ENCODE assay signal across 8 cellular contexts in the genomic region with DNA sequence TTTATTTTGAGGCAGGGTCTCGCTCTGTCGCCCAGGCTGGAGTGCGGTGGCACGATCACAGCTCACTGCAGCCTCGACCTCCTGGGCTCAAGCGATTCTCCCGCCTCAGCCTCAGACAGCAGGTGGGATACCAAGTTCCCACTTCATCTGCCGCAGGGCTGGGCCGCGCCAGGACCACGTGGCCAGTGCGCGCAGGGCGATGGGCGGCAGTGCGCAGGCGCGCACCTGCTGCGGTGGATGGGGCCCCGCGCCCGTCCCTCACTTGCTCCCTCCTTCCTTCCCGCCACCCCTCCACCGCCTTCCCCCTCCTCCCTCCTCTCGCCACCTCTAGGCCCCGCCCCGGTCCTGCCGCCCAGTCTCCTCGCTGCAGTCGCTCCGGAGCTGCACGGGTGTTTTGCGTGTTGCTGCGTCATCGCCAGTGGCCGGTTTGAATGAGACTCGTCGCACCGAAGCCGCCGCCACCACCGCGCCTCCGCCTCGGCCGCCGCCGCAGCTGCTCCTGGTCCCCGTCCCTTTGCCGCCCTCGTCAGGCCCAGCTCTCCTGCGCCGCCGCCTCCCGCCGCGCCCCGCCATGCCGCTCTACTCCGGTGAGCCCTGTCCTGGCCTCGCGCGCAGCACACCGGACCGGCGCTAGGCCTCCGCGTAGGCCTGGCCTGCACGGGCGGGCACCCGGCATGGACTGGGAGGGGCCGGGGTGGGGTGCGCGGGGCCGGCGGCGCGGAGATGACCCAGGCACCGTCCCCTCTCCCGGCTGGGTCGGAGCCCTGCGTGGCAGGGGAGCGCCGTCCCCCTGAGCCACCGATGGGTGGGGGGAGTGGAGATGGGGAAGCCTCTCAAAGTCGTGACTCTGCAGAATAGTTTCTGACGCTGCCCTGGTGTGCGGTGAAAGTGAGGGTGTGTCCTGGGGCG. TPM values are rescaled to one million over a fixed set of nuclear protein-coding genes. Genes with fewer than 3 reads are reported as not detected.
DNase-seq lines count a peak whose midpoint lies in the region; ATAC-seq and TF ChIP-seq lines count a peak whose summit lies in the region.

A gene (plus strand): TSS at position 430 of the 909 bp plus-strand sequence. CDS start 142 bp downstream, at position 572.

- H3K4me1 Mint-ChIP-seq in activated CD4-positive, alpha-beta T cell treated with anti-CD3 and anti-CD28 coated beads for 36 hours: peaks cover 31% of the 10 kb centered on the region
- H3K4me1 Mint-ChIP-seq in chondrocyte (ENCODE audit: low read depth): peaks cover 28% of the 10 kb centered on the region

- H3K36me3 ChIP-seq in BJ (ENCODE audit: control insufficient read depth, insufficient read depth, low read length) (no peaks in the 10 kb centered on the region), kidney epithelial cell (ENCODE audit: control insufficient read depth, insufficient read depth, low read length) (no peaks in the 10 kb centered on the region)

- ATAC-seq in HG03457 (IDR thresholded peaks at IDR 0.05; ENCODE audit: unreplicated experiment): peak; percentile 81
- ATAC-seq in activated CD4-positive, alpha-beta T cell treated with anti-CD3 and anti-CD28 coated beads for 36 hours: peak; percentile 97

- H3K27me3 ChIP-seq in BJ (ENCODE audit: control insufficient read depth, insufficient read depth, low read length): no peaks in the 10 kb centered on the region
- H3K27me3 ChIP-seq in kidney epithelial cell (ENCODE audit: control insufficient read depth, insufficient read depth, low read length): no peaks in the 10 kb centered on the region

- CTCF ChIA-PET in BJ (lab: Yijun Ruan, JAX): no interaction called here
- CTCF ChIA-PET in activated CD4-positive, alpha-beta T cell treated with anti-CD3 and anti-CD28 coated beads for 36 hours (lab: Charles Lee): interaction anchor here (0.9 to 1.4 kb wide), 2 partner anchors 14 to 110 kb away, joined by 3 to 4 read pairs; a partner anchor contains a TSS

- H3K4me3 Mint-ChIP-seq in activated CD4-positive, alpha-beta T cell treated with anti-CD3 and anti-CD28 coated beads for 36 hours: peak within 1 kb of the TSS; percentile 89
- H3K4me3 Mint-ChIP-seq in chondrocyte (ENCODE audit: unreplicated experiment): peak within 1 kb of the TSS; percentile 95

- H3K9me3 Mint-ChIP-seq in activated CD4-positive, alpha-beta T cell treated with anti-CD3 and anti-CD28 coated beads for 36 hours (ENCODE audit: low read depth): no peaks in the 10 kb centered on the region
- no peaks in the 10 kb centered on the region for H3K9me3 Mint-ChIP-seq in chondrocyte (ENCODE audit: low read depth)

- intact Hi-C loops in activated CD4-positive, alpha-beta T cell treated with anti-CD3 and anti-CD28 coated beads for 36 hours (cut with DNase I, micrococcal nuclease): loop anchor here (1.0 to 2.0 kb wide), 7 partner anchors 47 to 655 kb away; a partner anchor contains a TSS

- TF ChIP-seq CTCF in BJ (IDR thresholded peaks at IDR 0.05; ENCODE audit: insufficient read depth, low read depth, low read length) (no peak), chondrocyte (IDR thresholded peaks at IDR 0.05) (no peak), kidney epithelial cell (IDR thresholded peaks at IDR 0.05; ENCODE audit: insufficient read depth, low read length, poor library complexity, severe bottlenecking) (no peak)

- DNase-seq in BJ (ENCODE audit: low read depth): peak; percentile 66
- peak; percentile 88 for DNase-seq in GM19240 (ENCODE audit: insufficient read length, low spot score)
- DNase-seq in NCI-H524 (lab: John Stamatoyannopoulos, UW): peak; percentile 92 to 93
- DNase-seq in activated CD4-positive, alpha-beta T cell treated with anti-CD3 and anti-CD28 coated beads for 36 hours: peak; percentile 99
- peak; percentile 100 for DNase-seq in chondrocyte (ENCODE audit: low spot score)
- DNase-seq in kidney epithelial cell (ENCODE audit: low read depth): peak; percentile 77
- DNase-seq in stimulated activated CD4-positive, alpha-beta T cell treated with anti-CD3 and anti-CD28 coated beads, Interleukin-15, amount 100 ng/mL, for 24 hours: peak; percentile 99

- POLR2A ChIA-PET in BJ (lab: Charles Lee): no interaction called here
- POLR2A ChIA-PET in activated CD4-positive, alpha-beta T cell treated with anti-CD3 and anti-CD28 coated beads for 36 hours (lab: Charles Lee): interaction anchor here (1.0 kb wide), 1 partner anchor 109 kb away, joined by 6 read pairs; a partner anchor contains a TSS

- H3K27ac Mint-ChIP-seq in activated CD4-positive, alpha-beta T cell treated with anti-CD3 and anti-CD28 coated beads for 36 hours: peak within 1 kb of the TSS; percentile 87
- H3K27ac Mint-ChIP-seq in chondrocyte (ENCODE audit: unreplicated experiment): peak within 1 kb of the TSS; percentile 92

- H3K27me3 Mint-ChIP-seq in activated CD4-positive, alpha-beta T cell treated with anti-CD3 and anti-CD28 coated beads for 36 hours: no peaks in the 10 kb centered on the region
- H3K27me3 Mint-ChIP-seq in chondrocyte (ENCODE audit: low read depth): no peaks in the 10 kb centered on the region

- H3K36me3 Mint-ChIP-seq in activated CD4-positive, alpha-beta T cell treated with anti-CD3 and anti-CD28 coated beads for 36 hours (ENCODE audit: low read depth): peaks cover 9% of the 10 kb centered on the region
- no peaks in the 10 kb centered on the region for H3K36me3 Mint-ChIP-seq in chondrocyte (ENCODE audit: low read depth)

- H3K4me3 ChIP-seq in BJ (ENCODE audit: low read depth, low read length) (peak within 1 kb of the TSS; percentile 95), kidney epithelial cell (ENCODE audit: low read depth, low read length) (peak within 1 kb of the TSS; percentile 68)

RNA-seq across cellular contexts. Expression of the gene that starts here (rescaled TPM):
- polyA plus RNA-seq in BJ (2011; rRNA removed): 11.2 and 28.5 TPM in 2 replicates
- polyA minus RNA-seq in BJ (2011; rRNA and poly(A)+ RNA removed): 6.4 and 13.9 TPM in 2 replicates
- total RNA-seq in activated CD4-positive, alpha-beta T cell treated with anti-CD3 and anti-CD28 coated beads for 36 hours: 100 to 1,000 TPM in 1 of 2 experiments, 10 to 100 TPM in 1; 94.7 to 101 TPM
- total RNA-seq in chondrocyte (75.1 to 88.4 TPM (median 76.7 TPM) in 3 replicates), kidney epithelial cell (38.4 and 40.0 TPM in 2 replicates)

Comparison
In these comparisons a context has a peak if more than half of its experiments do, and no peak if none do; other contexts are left out.
1. Peak in every context shown above with its lines: DNase-seq, ATAC-seq and H3K4me3 ChIP-seq.